ENCODE assay signal across 8 cellular contexts in genomic region chr9:136483589-136484152, GRCh38. TPM values are rescaled to one million over a fixed set of nuclear protein-coding genes. Genes with fewer than 3 reads are reported as not detected.
DNase-seq lines count a peak whose midpoint lies in the region; ATAC-seq and TF ChIP-seq lines count a peak whose summit lies in the region.

No MANE protein-coding gene starts in this region.

- peak overlapping the region; percentile 99 for H2AK9ac ChIP-seq in IMR-90 (replicated peaks; ENCODE audit: low read depth, low read length, poor library complexity)

- H4K91ac ChIP-seq in IMR-90 (ENCODE audit: insufficient read depth, low read depth, low read length): peak overlapping the region; percentile 99

- H3K18ac ChIP-seq in IMR-90 (ENCODE audit: low read depth, low read length): peak overlapping the region; percentile 72

- no peak for TF ChIP-seq POLR2A in IMR-90 (IDR thresholded peaks at IDR 0.05; ENCODE audit: low read depth, low read length)

- peak overlapping the region; percentile 100 for H3K4ac ChIP-seq in IMR-90 (ENCODE audit: low read depth, low read length)

- in situ Hi-C loops in IMR-90 (cut with MboI; ENCODE audit: low sequenced_read_pairs): no loop called here

- H3K4me3 Mint-ChIP-seq in activated T-cell treated with anti-CD3 and anti-CD28 coated beads, Interleukin-2, amount 50 U/mL, for 24 hours: peak overlapping the region; percentile 97

- no peak overlapping the region for H2BK20ac ChIP-seq in IMR-90 (ENCODE audit: low read depth, low read length)

- BruUV-seq in IMR-90 (replicated peaks; lab: Mats Ljungman, UMichigan): no TSS peak

- peak overlapping the region; percentile 100 for H3K23ac ChIP-seq in IMR-90 (ENCODE audit: low read depth, low read length)

- H3K9ac ChIP-seq in IMR-90 (ENCODE audit: low read depth, low read length): peak overlapping the region; percentile 91
- no peak overlapping the region for H3K9ac ChIP-seq in muscle layer of colon (ENCODE audit: low read length)

- ATAC-seq in GM21576 (IDR thresholded peaks at IDR 0.05; ENCODE audit: unreplicated experiment) (peak; percentile 57), IMR-90 (ENCODE audit: low read depth) (peak; percentile 59), esophagus mucosa (peak; percentile 59)

- peak overlapping the region; percentile 93; the same call in 1 of the 3 replicates for H2BK15ac ChIP-seq in IMR-90 (ENCODE audit: low read depth, low read length)

- H4K5ac ChIP-seq in IMR-90 (ENCODE audit: low read depth, low read length): peak overlapping the region; percentile 75

- H2AFZ ChIP-seq in IMR-90 (replicated peaks; ENCODE audit: low read length, poor library complexity): peak overlapping the region; percentile 99

- WGBS in IMR-90 (ENCODE audit: extremely low coverage in 2 of 2, insufficient read length in 1 of 2), 2 experiments: 0% methylated on average over 49 of the region's 63 CpGs; no CpG with 5 or more reads in 1 of the 2 experiments

- H3K14ac ChIP-seq in IMR-90 (replicated peaks; ENCODE audit: low read depth, low read length): peak overlapping the region; percentile 100

- TF ChIP-seq RAD21 in IMR-90 (IDR thresholded peaks at IDR 0.05; ENCODE audit: low read length): no peak

- no peaks in the 10 kb centered on the region for H3K9me3 Mint-ChIP-seq in activated T-cell treated with anti-CD3 and anti-CD28 coated beads, Interleukin-2, amount 50 U/mL, for 24 hours

- peak overlapping the region; percentile 95 for H2AK5ac ChIP-seq in IMR-90 (ENCODE audit: low read depth, low read length)

- intact Hi-C loops in IMR-90 (cut with micrococcal nuclease): loop anchor here (2.0 kb wide), 2 partner anchors 45 to 63 kb away; partner anchors contain the start of genes INPP5E and NOTCH1

- peak overlapping the region; percentile 90 for H2BK120ac ChIP-seq in IMR-90 (ENCODE audit: low read depth, low read length)

- H3K9me3 ChIP-seq in IMR-90 (ENCODE audit: control insufficient read depth, insufficient read depth, low read length) (no peaks in the 10 kb centered on the region), muscle layer of colon (ENCODE audit: low read length) (no peaks in the 10 kb centered on the region)

- peak overlapping the region; percentile 99 for H3K27ac Mint-ChIP-seq in activated T-cell treated with anti-CD3 and anti-CD28 coated beads, Interleukin-2, amount 50 U/mL, for 24 hours

- peak overlapping the region; percentile 95 for H3K4me2 ChIP-seq in IMR-90 (ENCODE audit: low read depth, low read length)

- peak overlapping the region; percentile 98 for H2BK5ac ChIP-seq in IMR-90 (ENCODE audit: low read depth, low read length, poor library complexity, severe bottlenecking)

- CTCF ChIA-PET in IMR-90 (lab: Yijun Ruan, JAX): interaction anchor here (0.7 to 3.1 kb wide), 3 partner anchors 118 to 148 kb away, joined by 3 to 16 read pairs (median 7); no protein-coding TSS in a partner anchor

- peaks cover 32% of the 10 kb centered on the region for H3K4me1 Mint-ChIP-seq in activated T-cell treated with anti-CD3 and anti-CD28 coated beads, Interleukin-2, amount 50 U/mL, for 24 hours (ENCODE audit: low read depth)

- H3K4me3 ChIP-seq in IMR-90 (ENCODE audit: insufficient read depth, low read depth, low read length): peak overlapping the region; percentile 68
- peak overlapping the region; percentile 49 to 56 for H3K4me3 ChIP-seq in muscle layer of colon (ENCODE audit: low read depth in 1 of 2, low read length in 2 of 2)

- H4K20me1 ChIP-seq in IMR-90 (ENCODE audit: insufficient read depth, low read length): peaks cover 50% of the 10 kb centered on the region

- TF ChIP-seq CTCF in IMR-90 (conservative IDR thresholded peaks at IDR 0.05; ENCODE audit: low read depth, low read length): no peak

- H3K27me3 ChIP-seq in IMR-90 (ENCODE audit: control insufficient read depth, insufficient read depth, low read length) (no peaks in the 10 kb centered on the region; the same call in 1 of the 2 replicates), muscle layer of colon (ENCODE audit: control insufficient read depth in 1 of 2, insufficient read depth in 2 of 2, low read length in 2 of 2) (no peaks in the 10 kb centered on the region)

- H3K9me1 ChIP-seq in IMR-90 (ENCODE audit: insufficient read depth, low read length): no peaks in the 10 kb centered on the region; the same call in 1 of the 2 replicates

- H3K79me1 ChIP-seq in IMR-90 (ENCODE audit: low read depth in 1 of 2, low read length in 2 of 2): peaks cover 0 to 14% of the 10 kb centered on the region in 2 experiments; a peak in 2 of 4 replicates

- H3K56ac ChIP-seq in IMR-90 (ENCODE audit: extremely low read depth, insufficient read depth, low read length): peak overlapping the region; percentile 93

- peak overlapping the region; percentile 72 to 99 for H4K8ac ChIP-seq in IMR-90 (ENCODE audit: low read depth in 2 of 2, low read length in 2 of 2)

- H3K36me3 ChIP-seq in IMR-90 (ENCODE audit: control insufficient read depth, insufficient read depth, low read length) (peaks cover 5% of the 10 kb centered on the region; the same call in 1 of the 2 replicates), muscle layer of colon (ENCODE audit: insufficient read depth, low read length) (no peaks in the 10 kb centered on the region)

- no peaks in the 10 kb centered on the region for H3K27me3 Mint-ChIP-seq in activated T-cell treated with anti-CD3 and anti-CD28 coated beads, Interleukin-2, amount 50 U/mL, for 24 hours

- peaks cover 31% of the 10 kb centered on the region for H3K36me3 Mint-ChIP-seq in activated T-cell treated with anti-CD3 and anti-CD28 coated beads, Interleukin-2, amount 50 U/mL, for 24 hours (ENCODE audit: low read depth)

- H3K4me1 ChIP-seq in IMR-90 (ENCODE audit: control insufficient read depth, insufficient read depth, low read length) (peaks cover 8% of the 10 kb centered on the region; the same call in 1 of the 2 replicates), muscle layer of colon (ENCODE audit: insufficient read depth, low read length) (peaks cover 12% of the 10 kb centered on the region)

- peak overlapping the region; percentile 95 for H3K27ac ChIP-seq in IMR-90 (ENCODE audit: insufficient read depth, low read length)
- H3K27ac ChIP-seq in muscle layer of colon (ENCODE audit: low read depth, low read length): peak overlapping the region; percentile 97

- DNase-seq in DMS53 (lab: John Stamatoyannopoulos, UW): peak; percentile 95
- DNase-seq in IMR-90: peak; percentile 77
- peak; percentile 95 for DNase-seq in OCI-M1 (lab: John Stamatoyannopoulos, UW)
- DNase-seq in activated T-cell treated with anti-CD3 and anti-CD28 coated beads, Interleukin-2, amount 50 U/mL, for 24 hours: peak; percentile 97
- peak; percentile 92 for DNase-seq in stimulated activated CD8-positive, alpha-beta memory T cell treated with anti-CD3 and anti-CD28 coated beads, Interleukin-7, amount 100 ng/mL, for 1 hour (ENCODE audit: low read depth in 2 of 2)

- dilution Hi-C loops in IMR-90 (cut with HindIII; ENCODE audit: low sequenced_read_pairs, unreplicated experiment): no loop called here

- POLR2A ChIA-PET in IMR-90 (lab: Charles Lee; ENCODE audit: unreplicated experiment): no interaction called here

TF ChIP-seq in IMR-90, 13 proteins besides CTCF, POLR2A, EP300 and RAD21:
- TF ChIP-seq MXI1 (IDR thresholded peaks at IDR 0.05; ENCODE audit: borderline replicate concordance, low read depth, low read length) (peak; percentile 71; the same call in 1 of the 2 replicates), MAZ (IDR thresholded peaks at IDR 0.05; ENCODE audit: borderline replicate concordance, low read depth, low read length) (no peak), CEBPB (IDR thresholded peaks at IDR 0.05; ENCODE audit: low read depth, low read length) (no peak)

RNA-seq across cellular contexts. Expression of gene SEC16A, which starts 0.8 kb away (rescaled TPM):
- total RNA-seq in IMR-90 (2012; rRNA removed) (12.2 and 12.8 TPM in 2 replicates), esophagus mucosa (32.0 TPM)
- polyA plus RNA-seq in IMR-90 (2012; rRNA removed): 42.2 and 48.1 TPM in 2 replicates
- 26.9 and 29.1 TPM in 2 replicates for polyA plus RNA-seq in IMR-90 (2012; cell fraction: cytosol; rRNA removed)
- 106 and 130 TPM in 2 replicates for polyA plus RNA-seq in IMR-90 (2012; cell fraction: nucleus; rRNA removed; ENCODE audit: low replicate concordance)

RNA-seq across cellular contexts. Expression of gene INPP5E, which starts 44.0 kb away (rescaled TPM):
- total RNA-seq in IMR-90 (2012; rRNA removed) (1.6 and 1.9 TPM in 2 replicates), esophagus mucosa (5.7 TPM)
- 9.4 and 11.0 TPM in 2 replicates for polyA plus RNA-seq in IMR-90 (2012; rRNA removed)
- 6.8 and 9.8 TPM in 2 replicates for polyA plus RNA-seq in IMR-90 (2012; cell fraction: cytosol; rRNA removed)
- polyA plus RNA-seq in IMR-90 (2012; cell fraction: nucleus; rRNA removed; ENCODE audit: low replicate concordance): 46.1 and 80.7 TPM in 2 replicates

Comparison
In these comparisons a context has a peak if more than half of its experiments do, and no peak if none do; other contexts are left out.
1. Peak in every context shown above with its lines: DNase-seq, ATAC-seq, H3K4me3 ChIP-seq and H3K27ac ChIP-seq.